19 cellular contexts compared by ENCODE assay signal in genomic region chr6:55669133-55669532, GRCh38.
DNase-seq lines count a peak whose midpoint lies in the region; ATAC-seq and TF ChIP-seq lines count a peak whose summit lies in the region.
"Had no signal": no experiment of that assay in that cellular context is flagged by ENCODE, and none has a peak within 500 bp of the region (broad histone marks: within the 10 kb centered on the region; RNA-seq: fewer than 3 reads in every experiment).

No MANE protein-coding gene starts in this region.

- H3K36me3 ChIP-seq in GM23248 (ENCODE audit: low read depth) (no peaks in the 10 kb centered on the region), endocrine pancreas (ENCODE audit: control insufficient read depth, insufficient read depth, low read length) (peaks cover under 1% of the 10 kb centered on the region), right atrium auricular region (no peaks in the 10 kb centered on the region), gastrocnemius medialis (no peaks in the 10 kb centered on the region), BE2C (no peaks in the 10 kb centered on the region)

- no peak overlapping the region for H3K27ac Mint-ChIP-seq in progenitor cell of endocrine pancreas
- H3K27ac Mint-ChIP-seq: CD14-positive monocyte had no signal

- no peaks in the 10 kb centered on the region for H3K79me2 ChIP-seq in GM23248 (ENCODE audit: insufficient read depth)

- H3K9ac ChIP-seq in GM23248 (no peak overlapping the region), endocrine pancreas (ENCODE audit: control insufficient read depth, insufficient read depth, low read length) (no peak overlapping the region)
- H3K9ac ChIP-seq: KMS-11 had no signal

- H3K4me3 ChIP-seq in GM23248 (no peak overlapping the region), endocrine pancreas (ENCODE audit: control insufficient read depth, insufficient read depth, low read length) (peak overlapping the region; percentile 68), right atrium auricular region (no peak overlapping the region), gastrocnemius medialis (no peak overlapping the region), BE2C (ENCODE audit: low read depth, low read length) (no peak overlapping the region)

- H3K9me2 ChIP-seq in GM23248 (ENCODE audit: insufficient read depth) = no peaks in the 10 kb centered on the region; the same call in 1 of the 2 replicates

- H3K4me2 ChIP-seq in GM23248 (ENCODE audit: unreplicated experiment) = no peak overlapping the region
- H3K4me2 ChIP-seq: KMS-11 had no signal

- 52 to 58% methylated on average over 1 of the region's 1 CpG for WGBS in GM23248 (ENCODE audit: low coverage in 1 of 2, low lambda C conversion rate in 2 of 2, missing lambda C conversion rate in 2 of 2), 2 experiments

- H2AFZ ChIP-seq in GM23248 = peak overlapping the region; percentile 39; the same call in 1 of the 2 replicates

- DNase-seq in GM23248 (no peak), right atrium auricular region (ENCODE audit: low spot score) (no peak), gastrocnemius medialis (no peak), BE2C (no peak), RKO (ENCODE audit: low spot score) (no peak), progenitor cell of endocrine pancreas (ENCODE audit: low spot score, unreplicated experiment) (no peak)
- DNase-seq in stimulated activated CD4-positive, alpha-beta T cell treated with anti-CD3 and anti-CD28 coated beads, Interleukin-4, amount 100 ng/mL, for 4 hours = no peak
- DNase-seq: DMS53, GDM1, GOT3, NCI-H1105, NCI-H2081, NCI-H2171 treated with DMSO at 0.1 percent for 48 hours, NCI-H526, SHP77 had no signal

- H3K9me3 ChIP-seq in GM23248 (ENCODE audit: low read depth) = no peaks in the 10 kb centered on the region
- H3K9me3 ChIP-seq in endocrine pancreas (ENCODE audit: control insufficient read depth, low read length) = no peaks in the 10 kb centered on the region
- H3K9me3 ChIP-seq in right atrium auricular region = no peaks in the 10 kb centered on the region
- no peaks in the 10 kb centered on the region for H3K9me3 ChIP-seq in gastrocnemius medialis
- no peaks in the 10 kb centered on the region for H3K9me3 ChIP-seq in BE2C

- H3F3A ChIP-seq in GM23248 (ENCODE audit: insufficient read depth) = no peaks in the 10 kb centered on the region

- H3K4me1 ChIP-seq in GM23248 (ENCODE audit: insufficient read depth) = no peaks in the 10 kb centered on the region
- H3K4me1 ChIP-seq in endocrine pancreas (ENCODE audit: control insufficient read depth, insufficient read depth, low read length) = peaks cover 52% of the 10 kb centered on the region
- H3K4me1 ChIP-seq in right atrium auricular region = no peaks in the 10 kb centered on the region
- no peaks in the 10 kb centered on the region for H3K4me1 ChIP-seq in gastrocnemius medialis
- no peaks in the 10 kb centered on the region for H3K4me1 ChIP-seq in BE2C

- H3K9me3 Mint-ChIP-seq in progenitor cell of endocrine pancreas (ENCODE audit: low read depth) = peaks cover 5% of the 10 kb centered on the region

- no peaks in the 10 kb centered on the region for H3K27me3 Mint-ChIP-seq in progenitor cell of endocrine pancreas

- no peaks in the 10 kb centered on the region for H4K20me1 ChIP-seq in GM23248 (ENCODE audit: insufficient read depth)

- intact Hi-C loops in gastrocnemius medialis (cut with DNase I; ENCODE audit: low total_unique reads) = no loop called here

- no peak for TF ChIP-seq POLR2A in gastrocnemius medialis (IDR thresholded peaks at IDR 0.05)

- no peak overlapping the region for H3K4me3 Mint-ChIP-seq in progenitor cell of endocrine pancreas (ENCODE audit: low read depth)
- H3K4me3 Mint-ChIP-seq: CD14-positive monocyte had no signal

- in situ Hi-C loops in GM23248 (cut with MboI) (no loop called here), gastrocnemius medialis (cut with MboI; ENCODE audit: low sequenced_read_pairs in 4 of 4) (no loop called here)

- H3K27me3 ChIP-seq in GM23248 (replicated peaks; ENCODE audit: insufficient read depth) (no peaks in the 10 kb centered on the region), endocrine pancreas (ENCODE audit: control insufficient read depth, insufficient read depth, low read length) (no peaks in the 10 kb centered on the region), right atrium auricular region (no peaks in the 10 kb centered on the region), gastrocnemius medialis (no peaks in the 10 kb centered on the region), BE2C (no peaks in the 10 kb centered on the region)

- no peaks in the 10 kb centered on the region for H3K36me3 Mint-ChIP-seq in progenitor cell of endocrine pancreas (ENCODE audit: insufficient read depth)
- H3K36me3 Mint-ChIP-seq: CD14-positive monocyte had no signal

- H3K27ac ChIP-seq in GM23248 = no peak overlapping the region
- H3K27ac ChIP-seq in right atrium auricular region = peak overlapping the region; percentile 21 to 52
- peak overlapping the region; percentile 6 to 53 (median 46) for H3K27ac ChIP-seq in gastrocnemius medialis
- H3K27ac ChIP-seq: KMS-11 had no signal

- H3K4me1 Mint-ChIP-seq in progenitor cell of endocrine pancreas (ENCODE audit: low read depth) = peaks cover 11% of the 10 kb centered on the region
- H3K4me1 Mint-ChIP-seq: CD14-positive monocyte had no signal

- ATAC-seq in gastrocnemius medialis = no peak
- ATAC-seq: HCT116 had no signal

- TF ChIP-seq CTCF in right atrium auricular region (IDR thresholded peaks at IDR 0.05) = no peak
- TF ChIP-seq CTCF in gastrocnemius medialis (IDR thresholded peaks at IDR 0.05 in 4 of 5, conservative IDR thresholded peaks at IDR 0.05 in 1 of 5) = no peak
- no peak for TF ChIP-seq CTCF in BE2C (IDR thresholded peaks at IDR 0.05; ENCODE audit: low read depth, low read length)
- TF ChIP-seq CTCF in progenitor cell of endocrine pancreas (IDR thresholded peaks at IDR 0.05; ENCODE audit: unreplicated experiment) = no peak
